In the genomic region with DNA sequence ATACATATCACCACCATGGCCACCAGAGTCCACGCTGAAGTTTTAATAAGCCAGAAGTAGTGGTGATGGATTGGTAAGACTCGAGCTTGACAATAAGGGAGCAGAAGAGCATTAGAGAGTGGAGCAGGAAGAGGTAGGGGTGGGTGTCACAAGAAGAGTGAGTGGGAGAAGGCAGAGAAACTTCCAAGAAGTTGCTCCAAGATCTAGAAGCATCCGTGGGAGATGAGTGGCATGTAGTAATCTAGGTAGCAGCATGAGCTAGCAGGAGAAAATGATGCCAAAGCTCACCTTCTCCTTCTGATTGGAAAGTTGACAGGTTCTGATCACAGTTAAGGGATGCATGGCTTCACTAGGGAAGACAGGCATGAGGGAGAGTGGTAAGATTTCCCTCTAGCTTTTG, we compare ENCODE assay signal across 9 cellular contexts.
"Had no signal": no experiment of that assay in that cellular context is flagged by ENCODE, and none has a peak within 500 bp of the region (broad histone marks: within the 10 kb centered on the region; RNA-seq: fewer than 3 reads in every experiment).

No MANE protein-coding gene starts in this region.

- H3K36me3 Mint-ChIP-seq: IgD-negative memory B cell had no signal

- H3K9ac ChIP-seq: GM23248 had no signal

- H3K4me3 ChIP-seq: GM23248 had no signal

- FAIRE-seq: H54, HepG2 had no signal

- DNase-seq: GM23248, GOT3, H9, HCEC 1CT, KBM-7 had no signal

- H2AFZ ChIP-seq: GM23248 had no signal

- H3K27ac Mint-ChIP-seq: H9, IgD-negative memory B cell had no signal

- H3K27ac ChIP-seq: GM23248, HL-60 had no signal

- H3K9me3 Mint-ChIP-seq: H9, IgD-negative memory B cell had no signal

- ATAC-seq: HepG2 had no signal

- H3K4me3 Mint-ChIP-seq: H9, IgD-negative memory B cell had no signal
